In the genomic region with DNA sequence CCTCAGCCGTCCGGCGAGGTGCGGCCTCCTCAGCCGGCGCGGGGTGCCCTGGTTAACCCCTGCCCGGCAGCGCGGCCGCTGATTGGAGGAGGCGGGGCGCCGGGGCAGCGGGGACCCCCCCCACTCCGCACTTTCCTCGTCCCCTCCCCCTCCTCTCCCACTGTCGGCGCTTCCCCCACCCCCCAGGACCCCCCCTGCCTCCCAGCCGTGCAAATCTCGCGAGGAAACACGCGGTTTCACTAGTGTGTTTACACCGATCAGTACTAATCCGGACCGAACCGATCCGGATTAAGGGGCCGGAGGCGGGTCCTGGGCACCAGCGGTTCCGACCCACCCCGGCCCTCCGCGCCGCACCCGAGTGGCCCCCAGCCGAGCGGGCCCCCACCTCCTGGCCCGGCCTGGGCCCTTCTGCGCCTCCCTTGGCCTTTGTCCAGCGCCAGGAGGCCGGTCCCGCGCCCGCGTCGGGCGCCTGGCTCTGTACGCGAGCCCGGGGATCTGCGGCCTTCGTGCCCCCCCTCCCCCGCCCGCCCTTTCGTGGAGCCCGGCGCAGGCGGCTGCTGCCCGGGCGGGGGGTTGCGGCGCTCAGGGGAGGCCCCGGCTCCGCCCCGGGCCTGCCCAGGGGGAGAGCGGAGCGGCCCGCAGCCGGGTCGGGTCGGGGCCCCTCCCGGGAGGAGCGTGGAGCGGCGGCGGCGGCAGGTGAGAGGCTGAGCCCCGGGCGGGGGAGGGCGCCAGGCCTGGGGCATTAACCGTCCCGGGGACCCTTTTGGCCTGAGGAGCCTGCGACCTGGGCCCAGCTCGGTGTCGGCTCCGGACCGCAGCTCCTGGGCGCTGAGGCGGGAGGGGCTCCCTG, we compare ENCODE assay signal across 8 cellular contexts. TPM values are rescaled to one million over a fixed set of nuclear protein-coding genes. Genes with fewer than 3 reads are reported as not detected.
DNase-seq lines count a peak whose midpoint lies in the region; ATAC-seq and TF ChIP-seq lines count a peak whose summit lies in the region.
"Not testable (repeated sequence)": the region's sequence is repeated elsewhere in the genome, so short reads cannot be mapped to it uniquely, and the experiment has no call there.

No MANE protein-coding gene starts in this region.

- WGBS in esophagus squamous epithelium, 2 donors: 0% methylated on average over 12 of the region's 92 CpGs; no CpG with 5 or more reads in 1 of the 2 donors

- DNase-seq in DMS153 (lab: John Stamatoyannopoulos, UW): peak; percentile 62
- peak; percentile 14 for DNase-seq in KG1 (lab: John Stamatoyannopoulos, UW)
- DNase-seq in activated T-cell treated with anti-CD3 and anti-CD28 coated beads, Interleukin-2, amount 50 U/mL, for 48 hours: peak; percentile 79 to 86
- peak; percentile 33 for DNase-seq in esophagus squamous epithelium (lab: John Stamatoyannopoulos, UW)
- peak; percentile 90 for DNase-seq in myocyte (ENCODE audit: low read depth)
- DNase-seq in stimulated activated CD8-positive, alpha-beta memory T cell treated with anti-CD3 and anti-CD28 coated beads, Interleukin-7, amount 100 ng/mL, for 1 hour (ENCODE audit: low read depth in 2 of 2): peak; percentile 45 to 60

- H3K36me3 ChIP-seq in esophagus squamous epithelium: peaks cover 0 to 22% (median 0%) of the 10 kb centered on the region in 3 donors

- peak overlapping the region; percentile 94 to 99 (median 97) for H3K27ac ChIP-seq in esophagus squamous epithelium

- peak; percentile 70 for ATAC-seq in GM21786 (IDR thresholded peaks at IDR 0.05; ENCODE audit: unreplicated experiment)

- H3K9me3 ChIP-seq in esophagus squamous epithelium: not testable (repeated sequence)

- peak overlapping the region; percentile 70 to 91 (median 80) for H3K4me3 ChIP-seq in esophagus squamous epithelium

- not testable (repeated sequence) for TF ChIP-seq CTCF in esophagus squamous epithelium (IDR thresholded peaks at IDR 0.05)

- peak in 2 of 4 donors; percentile 33 to 61 for TF ChIP-seq POLR2A in esophagus squamous epithelium (IDR thresholded peaks at IDR 0.05)

- H3K27me3 ChIP-seq in esophagus squamous epithelium: not testable (repeated sequence)

- H3K4me1 ChIP-seq in esophagus squamous epithelium: peaks cover 0 to 48% (median 29%) of the 10 kb centered on the region in 3 donors

- intact Hi-C loops in esophagus squamous epithelium (cut with DNase I): not testable (repeated sequence)

TF ChIP-seq in PFSK-1, 5 proteins besides CTCF, POLR2A, EP300 and RAD21:
- TF ChIP-seq POLR2AphosphoS5 (IDR thresholded peaks at IDR 0.05; ENCODE audit: low read depth, low read length): peak; percentile 41; the same call in 1 of the 2 replicates

RNA-seq across cellular contexts. Expression of a gene that starts 54.8 kb away (rescaled TPM):
- polyA plus RNA-seq in PFSK-1 (2012; ENCODE audit: insufficient read length, low read depth): 16.7 TPM
- 10 to 100 TPM; 20.2 to 26.6 (median 24.5) TPM for total RNA-seq in esophagus squamous epithelium
- 54.5 and 63.3 TPM in 2 replicates for total RNA-seq in myocyte
- polyA plus RNA-seq in myocyte (2012): 30.4 TPM

Comparison
In these comparisons a context has a peak if more than half of its experiments do, and no peak if none do; other contexts are left out.
1. Peak in every context shown above with its lines: DNase-seq, ATAC-seq, H3K4me3 ChIP-seq and H3K27ac ChIP-seq.
2. DNase-seq: peak in every context shown above with its lines; median percentile 90 in myocyte; 82 in activated T-cell treated with anti-CD3 and anti-CD28 coated beads, Interleukin-2, amount 50 U/mL, for 48 hours; 62 in DMS153; 52 in stimulated activated CD8-positive, alpha-beta memory T cell treated with anti-CD3 and anti-CD28 coated beads, Interleukin-7, amount 100 ng/mL, for 1 hour; 33 in esophagus squamous epithelium; 14 in KG1.